Comparison of ENCODE assay signal across 9 cellular contexts in genomic region chr20:41476013-41476441, GRCh38.
A peak's percentile ranks its signal among the peaks of the same experiment; 100 is the strongest.
DNase-seq lines count a peak whose midpoint lies in the region; TF ChIP-seq lines count a peak whose summit lies in the region.
"Had no signal": no experiment of that assay in that cellular context is flagged by ENCODE, and none has a peak within 500 bp of the region (broad histone marks: within the 10 kb centered on the region; RNA-seq: fewer than 3 reads in every experiment).

No MANE protein-coding gene starts in this region.

- H3K4me1 Mint-ChIP-seq in neural crest cell, result peaks cover 24% of the 10 kb centered on the region
- H3K4me1 Mint-ChIP-seq in activated CD4-positive, alpha-beta memory T cell treated with anti-CD3 and anti-CD28 coated beads for 36 hours (ENCODE audit: low read depth), result peaks cover 17% of the 10 kb centered on the region
- no peaks in the 10 kb centered on the region for H3K4me1 Mint-ChIP-seq in Caco-2 (ENCODE audit: low read depth, unreplicated experiment)

- no peak overlapping the region for H2AFZ ChIP-seq in smooth muscle cell (ENCODE audit: low read depth)

- no peaks in the 10 kb centered on the region for H3K9me3 Mint-ChIP-seq in neural crest cell
- H3K9me3 Mint-ChIP-seq in activated CD4-positive, alpha-beta memory T cell treated with anti-CD3 and anti-CD28 coated beads for 36 hours, result no peaks in the 10 kb centered on the region
- H3K9me3 Mint-ChIP-seq in Caco-2 (ENCODE audit: unreplicated experiment), result peaks cover 8% of the 10 kb centered on the region

- H3K4me3 ChIP-seq in Caco-2 (ENCODE audit: low read depth, low read length) (no peak overlapping the region), smooth muscle cell (no peak overlapping the region)

- peaks cover 6% of the 10 kb centered on the region for H4K20me1 ChIP-seq in smooth muscle cell (ENCODE audit: low read depth)

- H3K4me3 Mint-ChIP-seq in neural crest cell (no peak overlapping the region), Caco-2 (ENCODE audit: unreplicated experiment) (no peak overlapping the region)
- H3K4me3 Mint-ChIP-seq in activated CD4-positive, alpha-beta memory T cell treated with anti-CD3 and anti-CD28 coated beads for 36 hours, result no peak overlapping the region

- intact Hi-C loops in activated CD4-positive, alpha-beta memory T cell treated with anti-CD3 and anti-CD28 coated beads for 36 hours (cut with micrococcal nuclease), result no loop called here
- intact Hi-C loops in Caco-2 (cut with micrococcal nuclease; ENCODE audit: unreplicated experiment), result loop anchor here (5.0 kb wide), 1 partner anchor 134 kb away; the partner anchor contains the start of gene LPIN3

- H3K4me1 ChIP-seq in Caco-2 (no peaks in the 10 kb centered on the region), smooth muscle cell (ENCODE audit: low read depth) (no peaks in the 10 kb centered on the region)

- H3K36me3 ChIP-seq in Caco-2 (ENCODE audit: control insufficient read depth, insufficient read depth, low read length) (peaks cover 2% of the 10 kb centered on the region), smooth muscle cell (ENCODE audit: low read depth) (no peaks in the 10 kb centered on the region)

- H3K27ac Mint-ChIP-seq in neural crest cell (ENCODE audit: unreplicated experiment), result peak overlapping the region; percentile 81
- no peak overlapping the region for H3K27ac Mint-ChIP-seq in activated CD4-positive, alpha-beta memory T cell treated with anti-CD3 and anti-CD28 coated beads for 36 hours
- H3K27ac Mint-ChIP-seq in Caco-2 (ENCODE audit: unreplicated experiment), result no peak overlapping the region

- DNase-seq in DMS153 treated with DMSO at 0.1 percent for 48 hours (lab: John Stamatoyannopoulos, UW; ENCODE audit: unreplicated experiment) (peak; percentile 67), NCI-H2196 treated with DMSO at 0.1 percent for 48 hours (lab: John Stamatoyannopoulos, UW; ENCODE audit: unreplicated experiment) (peak; percentile 90), dermis microvascular lymphatic vessel endothelial cell (ENCODE audit: low read depth in 2 of 2) (peak; percentile 82 to 98), neural crest cell (ENCODE audit: low read depth, low spot score) (no peak), NCI-H526 treated with DMSO at 0.1 percent for 48 hours (lab: John Stamatoyannopoulos, UW) (no peak), Caco-2 (no peak), smooth muscle cell (lab: John Stamatoyannopoulos, UW; ENCODE audit: unreplicated experiment) (no peak)
- no peak for DNase-seq in activated CD4-positive, alpha-beta memory T cell treated with anti-CD3 and anti-CD28 coated beads for 36 hours
- DNase-seq: activated CD4-positive, alpha-beta T cell treated with anti-CD3 and anti-CD28 coated beads, Interleukin-2, amount 50 U/mL, for 48 hours had no signal

- H3K27me3 Mint-ChIP-seq in neural crest cell (ENCODE audit: low read depth) (no peaks in the 10 kb centered on the region), Caco-2 (ENCODE audit: insufficient read depth, unreplicated experiment) (no peaks in the 10 kb centered on the region)
- H3K27me3 Mint-ChIP-seq in activated CD4-positive, alpha-beta memory T cell treated with anti-CD3 and anti-CD28 coated beads for 36 hours, result no peaks in the 10 kb centered on the region

- H3K9me3 ChIP-seq in Caco-2 (no peaks in the 10 kb centered on the region), smooth muscle cell (replicated peaks; ENCODE audit: low read depth) (no peaks in the 10 kb centered on the region)

- H3K36me3 Mint-ChIP-seq in neural crest cell (ENCODE audit: low read depth) (peaks cover 28% of the 10 kb centered on the region), Caco-2 (ENCODE audit: insufficient read depth, unreplicated experiment) (peaks cover 36% of the 10 kb centered on the region)
- peaks cover 39% of the 10 kb centered on the region for H3K36me3 Mint-ChIP-seq in activated CD4-positive, alpha-beta memory T cell treated with anti-CD3 and anti-CD28 coated beads for 36 hours

- H3K9ac ChIP-seq in smooth muscle cell (ENCODE audit: low read depth), result no peak overlapping the region

- BruUV-seq in Caco-2 (replicated peaks; lab: Mats Ljungman, UMichigan), result no TSS peak

- POLR2A ChIA-PET in activated CD4-positive, alpha-beta memory T cell treated with anti-CD3 and anti-CD28 coated beads for 36 hours (lab: Charles Lee), result no interaction called here
- POLR2A ChIA-PET in Caco-2 (lab: Charles Lee), result no interaction called here

- TF ChIP-seq CTCF in neural crest cell (conservative IDR thresholded peaks at IDR 0.05) (no peak), Caco-2 (IDR thresholded peaks at IDR 0.05; ENCODE audit: insufficient read depth in 1 of 2, low read depth in 1 of 2, low read length in 1 of 2, severe bottlenecking in 1 of 2, unreplicated experiment in 1 of 2) (no peak), smooth muscle cell (IDR thresholded peaks at IDR 0.05; ENCODE audit: borderline replicate concordance, insufficient read depth, poor library complexity, severe bottlenecking) (no peak)

- no peak overlapping the region for H3K4me2 ChIP-seq in smooth muscle cell

- H3K27me3 ChIP-seq in Caco-2 (replicated peaks; ENCODE audit: control insufficient read depth, insufficient read depth, low read length) (no peaks in the 10 kb centered on the region), smooth muscle cell (ENCODE audit: low read depth) (no peaks in the 10 kb centered on the region)

- H3F3A ChIP-seq in smooth muscle cell (ENCODE audit: low read depth), result no peaks in the 10 kb centered on the region

- no peak overlapping the region for H3K27ac ChIP-seq in smooth muscle cell (ENCODE audit: low read depth)

- H3K79me2 ChIP-seq in smooth muscle cell (ENCODE audit: low read depth), result no peaks in the 10 kb centered on the region

- CTCF ChIA-PET in activated CD4-positive, alpha-beta memory T cell treated with anti-CD3 and anti-CD28 coated beads for 36 hours (lab: Charles Lee), result no interaction called here
- CTCF ChIA-PET in Caco-2 (lab: Charles Lee), result interaction anchor here (0.6 kb wide), 1 partner anchor 142 kb away, joined by 3 read pairs; the partner anchor contains the start of gene CHD6

Comparison
In these comparisons a context has a peak if more than half of its experiments do, and no peak if none do; other contexts are left out.
1. DNase-seq: peak in DMS153 treated with DMSO at 0.1 percent for 48 hours (single experiment), NCI-H2196 treated with DMSO at 0.1 percent for 48 hours (single experiment) and dermis microvascular lymphatic vessel endothelial cell (2 of 2); none in neural crest cell (single experiment), NCI-H526 treated with DMSO at 0.1 percent for 48 hours (single experiment), activated CD4-positive, alpha-beta memory T cell treated with anti-CD3 and anti-CD28 coated beads for 36 hours (single experiment), Caco-2 (0 of 2) and smooth muscle cell (single experiment).